15 cellular contexts compared by ENCODE assay signal in the genomic region with DNA sequence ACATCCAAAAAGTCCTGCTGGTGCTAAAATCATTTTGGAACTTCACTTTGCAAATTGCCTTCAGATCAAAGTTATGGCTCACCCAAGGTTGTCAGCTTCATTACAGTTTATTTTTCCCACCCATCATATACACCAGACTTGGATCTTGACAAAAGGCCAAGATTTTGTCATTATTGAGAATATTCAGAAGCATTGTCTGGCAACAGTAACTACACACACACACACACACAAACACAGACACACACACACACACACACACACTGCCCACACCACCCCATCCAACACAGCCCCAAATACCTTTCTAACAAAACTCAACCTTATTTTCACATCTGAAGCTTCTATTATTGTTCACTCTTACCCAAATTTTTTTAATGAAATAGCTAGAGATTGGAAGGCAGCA.
DNase-seq lines count a peak whose midpoint lies in the region; TF ChIP-seq lines count a peak whose summit lies in the region.
"Had no signal": no experiment of that assay in that cellular context is flagged by ENCODE, and none has a peak within 500 bp of the region (broad histone marks: within the 10 kb centered on the region; RNA-seq: fewer than 3 reads in every experiment).

No MANE protein-coding gene starts in this region.

- H3K4me3 Mint-ChIP-seq in mesothelial cell of epicardium (no peak overlapping the region), Caco-2 (ENCODE audit: unreplicated experiment) (no peak overlapping the region)
- no peak overlapping the region for H3K4me3 Mint-ChIP-seq in activated naive CD4-positive, alpha-beta T cell treated with anti-CD3 and anti-CD28 coated beads for 36 hours
- H3K4me3 Mint-ChIP-seq: CD14-positive monocyte; CD8-positive, alpha-beta T cell had no signal

- H3K27me3 Mint-ChIP-seq in mesothelial cell of epicardium (ENCODE audit: low read depth) (no peaks in the 10 kb centered on the region), Caco-2 (ENCODE audit: insufficient read depth, unreplicated experiment) (peaks cover 2% of the 10 kb centered on the region)
- no peaks in the 10 kb centered on the region for H3K27me3 Mint-ChIP-seq in activated naive CD4-positive, alpha-beta T cell treated with anti-CD3 and anti-CD28 coated beads for 36 hours (ENCODE audit: low read depth)

- H3K9me3 ChIP-seq in effector memory CD4-positive, alpha-beta T cell (ENCODE audit: control insufficient read depth, low read length): no peaks in the 10 kb centered on the region
- no peaks in the 10 kb centered on the region for H3K9me3 ChIP-seq in Caco-2

- intact Hi-C loops in Caco-2 (cut with micrococcal nuclease; ENCODE audit: unreplicated experiment): no loop called here
- intact Hi-C loops in activated naive CD4-positive, alpha-beta T cell treated with anti-CD3 and anti-CD28 coated beads for 36 hours (cut with micrococcal nuclease): no loop called here

- H3K36me3 ChIP-seq in effector memory CD4-positive, alpha-beta T cell (ENCODE audit: control insufficient read depth, insufficient read depth, low read length): no peaks in the 10 kb centered on the region
- no peaks in the 10 kb centered on the region for H3K36me3 ChIP-seq in Caco-2 (ENCODE audit: control insufficient read depth, insufficient read depth, low read length)

- no peak for TF ChIP-seq CTCF in fibroblast of the aortic adventitia (IDR thresholded peaks at IDR 0.05; ENCODE audit: insufficient read depth, low read length)
- TF ChIP-seq CTCF in mesothelial cell of epicardium (IDR thresholded peaks at IDR 0.05; ENCODE audit: unreplicated experiment): no peak
- no peak for TF ChIP-seq CTCF in Caco-2 (IDR thresholded peaks at IDR 0.05; ENCODE audit: insufficient read depth in 1 of 2, low read depth in 1 of 2, low read length in 1 of 2, severe bottlenecking in 1 of 2, unreplicated experiment in 1 of 2)

- POLR2A ChIA-PET in Caco-2 (lab: Charles Lee): no interaction called here

- H3K36me3 Mint-ChIP-seq in mesothelial cell of epicardium (no peaks in the 10 kb centered on the region), Caco-2 (ENCODE audit: insufficient read depth, unreplicated experiment) (no peaks in the 10 kb centered on the region)
- no peaks in the 10 kb centered on the region for H3K36me3 Mint-ChIP-seq in activated naive CD4-positive, alpha-beta T cell treated with anti-CD3 and anti-CD28 coated beads for 36 hours (ENCODE audit: low read depth)
- H3K36me3 Mint-ChIP-seq: CD14-positive monocyte; CD8-positive, alpha-beta T cell had no signal

- H3K4me1 ChIP-seq in effector memory CD4-positive, alpha-beta T cell (ENCODE audit: control insufficient read depth, insufficient read depth, low read length, poor library complexity, severe bottlenecking): no peaks in the 10 kb centered on the region
- no peaks in the 10 kb centered on the region for H3K4me1 ChIP-seq in Caco-2

- DNase-seq in DMS 273 (lab: John Stamatoyannopoulos, UW; ENCODE audit: unreplicated experiment): peak; percentile 50
- DNase-seq in DMS 273 treated with DMSO at 0.1 percent for 48 hours (lab: John Stamatoyannopoulos, UW): no peak
- peak; percentile 89 for DNase-seq in NCI-H1694 treated with DMSO at 0.1 percent for 48 hours (lab: John Stamatoyannopoulos, UW)
- peak; percentile 33 for DNase-seq in fibroblast of the aortic adventitia (ENCODE audit: low read depth)
- DNase-seq in mesothelial cell of epicardium (ENCODE audit: low spot score in 2 of 2, unreplicated experiment in 2 of 2): no peak
- DNase-seq in effector memory CD4-positive, alpha-beta T cell: no peak
- DNase-seq in Caco-2: no peak
- DNase-seq in activated naive CD4-positive, alpha-beta T cell treated with anti-CD3 and anti-CD28 coated beads for 36 hours: no peak
- DNase-seq: CD8-positive, alpha-beta T cell; COR-L47; DMS79 had no signal

- H3K4me1 Mint-ChIP-seq in mesothelial cell of epicardium: peaks cover 61% of the 10 kb centered on the region
- H3K4me1 Mint-ChIP-seq in Caco-2 (ENCODE audit: low read depth, unreplicated experiment): no peaks in the 10 kb centered on the region
- no peaks in the 10 kb centered on the region for H3K4me1 Mint-ChIP-seq in activated naive CD4-positive, alpha-beta T cell treated with anti-CD3 and anti-CD28 coated beads for 36 hours (ENCODE audit: low read depth)
- H3K4me1 Mint-ChIP-seq: CD14-positive monocyte had no signal

- H3K27ac ChIP-seq in effector memory CD4-positive, alpha-beta T cell (ENCODE audit: insufficient read depth, low read length, poor library complexity, severe bottlenecking): no peak overlapping the region
- H3K27ac ChIP-seq: 22Rv1, HL-60 had no signal

- H3K9me3 Mint-ChIP-seq in mesothelial cell of epicardium (no peaks in the 10 kb centered on the region), Caco-2 (ENCODE audit: unreplicated experiment) (no peaks in the 10 kb centered on the region)
- H3K9me3 Mint-ChIP-seq in activated naive CD4-positive, alpha-beta T cell treated with anti-CD3 and anti-CD28 coated beads for 36 hours: no peaks in the 10 kb centered on the region
- H3K9me3 Mint-ChIP-seq: CD8-positive, alpha-beta T cell had no signal

- BruUV-seq in Caco-2 (replicated peaks; lab: Mats Ljungman, UMichigan): no TSS peak

- H3K27me3 ChIP-seq in effector memory CD4-positive, alpha-beta T cell (replicated peaks; ENCODE audit: control insufficient read depth, insufficient read depth, low read length, poor library complexity, severe bottlenecking): no peaks in the 10 kb centered on the region
- no peaks in the 10 kb centered on the region; the same call in 1 of the 2 replicates for H3K27me3 ChIP-seq in Caco-2 (replicated peaks; ENCODE audit: control insufficient read depth, insufficient read depth, low read length)

- peak overlapping the region; percentile 62 for H3K27ac Mint-ChIP-seq in mesothelial cell of epicardium
- no peak overlapping the region for H3K27ac Mint-ChIP-seq in Caco-2 (ENCODE audit: unreplicated experiment)
- no peak overlapping the region for H3K27ac Mint-ChIP-seq in activated naive CD4-positive, alpha-beta T cell treated with anti-CD3 and anti-CD28 coated beads for 36 hours
- H3K27ac Mint-ChIP-seq: CD14-positive monocyte; CD8-positive, alpha-beta T cell had no signal

- CTCF ChIA-PET in Caco-2 (lab: Charles Lee): no interaction called here
- CTCF ChIA-PET in activated naive CD4-positive, alpha-beta T cell treated with anti-CD3 and anti-CD28 coated beads for 36 hours (lab: Charles Lee): no interaction called here

- H3K4me3 ChIP-seq in fibroblast of the aortic adventitia (ENCODE audit: low read depth, low read length) (no peak overlapping the region), Caco-2 (ENCODE audit: low read depth, low read length) (no peak overlapping the region)
- H3K4me3 ChIP-seq in effector memory CD4-positive, alpha-beta T cell (ENCODE audit: insufficient read depth, low read depth, low read length, poor library complexity, severe bottlenecking): no peak overlapping the region
- H3K4me3 ChIP-seq: GM12878 had no signal

Comparison
In these comparisons a context has a peak if more than half of its experiments do, and no peak if none do; other contexts are left out.
1. DNase-seq: peak in DMS 273 (single experiment), NCI-H1694 treated with DMSO at 0.1 percent for 48 hours (single experiment) and fibroblast of the aortic adventitia (single experiment); none in DMS 273 treated with DMSO at 0.1 percent for 48 hours (single experiment), mesothelial cell of epicardium (0 of 2), effector memory CD4-positive, alpha-beta T cell (0 of 3), Caco-2 (0 of 2) and activated naive CD4-positive, alpha-beta T cell treated with anti-CD3 and anti-CD28 coated beads for 36 hours (single experiment).